ENCODE assay signal across 16 cellular contexts in genomic region chr2:241156997-241157441, GRCh38. TPM values are rescaled to one million over a fixed set of nuclear protein-coding genes. Genes with fewer than 3 reads are reported as not detected.
DNase-seq lines count a peak whose midpoint lies in the region; ATAC-seq and TF ChIP-seq lines count a peak whose summit lies in the region.
"Had no signal": no experiment of that assay in that cellular context is flagged by ENCODE, and none has a peak within 500 bp of the region (broad histone marks: within the 10 kb centered on the region; RNA-seq: fewer than 3 reads in every experiment).

No MANE protein-coding gene starts in this region.

- H3K9me3 ChIP-seq in neutrophil (no peaks in the 10 kb centered on the region), gastrocnemius medialis (no peaks in the 10 kb centered on the region)
- H3K9me3 ChIP-seq: lower lobe of right lung, ovary, stomach had no signal

- DNase-seq in ELF-1 (ENCODE audit: low read depth, low spot score) (peak; percentile 11), NCI-H2029 (lab: John Stamatoyannopoulos, UW) (peak; percentile 35), RWPE1 (ENCODE audit: low spot score) (no peak), gastrocnemius medialis (no peak), type B pancreatic cell (ENCODE audit: extremely low spot score, unreplicated experiment) (no peak), NCI-H526 (lab: John Stamatoyannopoulos, UW) (no peak)
- DNase-seq: activated B cell treated with CpG ODN at 0.5 μM for 24 hours, lower lobe of right lung, NCI-H2107, ovary, stomach had no signal

- peaks cover 22% of the 10 kb centered on the region for H3K4me1 Mint-ChIP-seq in activated T-helper 17 cell treated with anti-CD3 and anti-CD28 coated beads, Interleukin-2, amount 50 U/mL, for 72 hours
- H3K4me1 Mint-ChIP-seq in type B pancreatic cell (ENCODE audit: unreplicated experiment) = peaks cover 4% of the 10 kb centered on the region

- CTCF ChIA-PET in RWPE1 (lab: Yijun Ruan, JAX) = no interaction called here

- in situ Hi-C loops in gastrocnemius medialis (cut with MboI; ENCODE audit: low sequenced_read_pairs in 4 of 4) = no loop called here

- peak overlapping the region; percentile 44 for H3K27ac ChIP-seq in neutrophil
- no peak overlapping the region for H3K27ac ChIP-seq in RWPE1
- H3K27ac ChIP-seq in gastrocnemius medialis = no peak overlapping the region
- H3K27ac ChIP-seq: epithelial cell of prostate, lower lobe of right lung, ovary, stomach had no signal

- H3K36me3 ChIP-seq in neutrophil (peaks cover 66% of the 10 kb centered on the region), gastrocnemius medialis (peaks cover 0 to 34% of the 10 kb centered on the region in 2 donors)
- H3K36me3 ChIP-seq: ovary had no signal

- no peak for TF ChIP-seq POLR2A in gastrocnemius medialis (IDR thresholded peaks at IDR 0.05)

- H3K4me1 ChIP-seq in neutrophil (ENCODE audit: control insufficient read depth in 1 of 2, insufficient read depth in 1 of 2, low read depth in 1 of 2, low read length in 1 of 2) (peaks cover 0 to 6% of the 10 kb centered on the region in 2 experiments), gastrocnemius medialis (peaks cover 5 to 7% of the 10 kb centered on the region in 2 donors)

- no peaks in the 10 kb centered on the region for H3K9me3 Mint-ChIP-seq in activated T-helper 17 cell treated with anti-CD3 and anti-CD28 coated beads, Interleukin-2, amount 50 U/mL, for 72 hours
- no peaks in the 10 kb centered on the region for H3K9me3 Mint-ChIP-seq in type B pancreatic cell
- H3K9me3 Mint-ChIP-seq: activated B cell treated with CpG ODN at 0.5 μM for 24 hours, CD14-positive monocyte, IgD-negative memory B cell had no signal

- ATAC-seq in activated T-helper 17 cell treated with anti-CD3 and anti-CD28 coated beads, Interleukin-2, amount 50 U/mL, for 72 hours (replicated peaks) = no peak
- ATAC-seq in gastrocnemius medialis = no peak

- H3K4me3 ChIP-seq in neutrophil (ENCODE audit: low read depth in 1 of 2, low read length in 1 of 2) (no peak overlapping the region), gastrocnemius medialis (no peak overlapping the region)
- H3K4me3 ChIP-seq: lower lobe of right lung, ovary, stomach had no signal

- POLR2A ChIA-PET in RWPE1 (lab: Yijun Ruan, JAX; ENCODE audit: low non-redundant PET) = no interaction called here

- H3K36me3 Mint-ChIP-seq in activated T-helper 17 cell treated with anti-CD3 and anti-CD28 coated beads, Interleukin-2, amount 50 U/mL, for 72 hours (ENCODE audit: low read depth) = peaks cover 83% of the 10 kb centered on the region
- H3K36me3 Mint-ChIP-seq in type B pancreatic cell = no peaks in the 10 kb centered on the region

- intact Hi-C loops in gastrocnemius medialis (cut with DNase I; ENCODE audit: low total_unique reads) = loop anchor here (2.0 kb wide), 1 partner anchor 158 kb away; the partner anchor contains the start of gene SNED1

- H3K27ac Mint-ChIP-seq in activated T-helper 17 cell treated with anti-CD3 and anti-CD28 coated beads, Interleukin-2, amount 50 U/mL, for 72 hours = peak overlapping the region; percentile 64
- H3K27ac Mint-ChIP-seq in type B pancreatic cell = no peak overlapping the region
- H3K27ac Mint-ChIP-seq: activated B cell treated with CpG ODN at 0.5 μM for 24 hours had no signal

- no peak for TF ChIP-seq CTCF in neutrophil (IDR thresholded peaks at IDR 0.05)
- no peak for TF ChIP-seq CTCF in RWPE1 (conservative IDR thresholded peaks at IDR 0.05; ENCODE audit: low read depth)
- TF ChIP-seq CTCF in gastrocnemius medialis (IDR thresholded peaks at IDR 0.05 in 4 of 5, conservative IDR thresholded peaks at IDR 0.05 in 1 of 5) = no peak
- no peak for TF ChIP-seq CTCF in type B pancreatic cell (conservative IDR thresholded peaks at IDR 0.05)

- no peak overlapping the region for H3K4me3 Mint-ChIP-seq in activated T-helper 17 cell treated with anti-CD3 and anti-CD28 coated beads, Interleukin-2, amount 50 U/mL, for 72 hours
- no peak overlapping the region for H3K4me3 Mint-ChIP-seq in type B pancreatic cell
- H3K4me3 Mint-ChIP-seq: activated B cell treated with CpG ODN at 0.5 μM for 24 hours, CD14-positive monocyte, IgD-negative memory B cell had no signal

- H3K27me3 Mint-ChIP-seq in activated T-helper 17 cell treated with anti-CD3 and anti-CD28 coated beads, Interleukin-2, amount 50 U/mL, for 72 hours = no peaks in the 10 kb centered on the region
- H3K27me3 Mint-ChIP-seq in type B pancreatic cell = no peaks in the 10 kb centered on the region
- H3K27me3 Mint-ChIP-seq: activated B cell treated with CpG ODN at 0.5 μM for 24 hours, IgD-negative memory B cell had no signal

- H3K27me3 ChIP-seq in neutrophil = no peaks in the 10 kb centered on the region
- H3K27me3 ChIP-seq in gastrocnemius medialis = no peaks in the 10 kb centered on the region
- H3K27me3 ChIP-seq: ovary, stomach had no signal

RNA-seq across cellular contexts. Expression of gene PPP1R7, which starts 6.8 kb away (rescaled TPM):
- 10 to 100 TPM; 81.9 to 86.4 TPM for total RNA-seq in activated T-helper 17 cell treated with anti-CD3 and anti-CD28 coated beads, Interleukin-2, amount 50 U/mL, for 72 hours
- total RNA-seq in gastrocnemius medialis = 10 to 100 TPM; 58.6 to 87.8 (median 67.2) TPM
- 50.7 and 52.4 TPM in 2 replicates for total RNA-seq in type B pancreatic cell (ENCODE audit: low replicate concordance)

RNA-seq across cellular contexts. Expression of gene PASK, which starts 7.7 kb away (rescaled TPM):
- 10 to 100 TPM; 71.0 to 73.6 TPM for total RNA-seq in activated T-helper 17 cell treated with anti-CD3 and anti-CD28 coated beads, Interleukin-2, amount 50 U/mL, for 72 hours
- total RNA-seq in gastrocnemius medialis (under 1 TPM; 0.10 to 0.36 (median 0.28) TPM), type B pancreatic cell (ENCODE audit: low replicate concordance) (31.8 and 50.9 TPM in 2 replicates)

RNA-seq across cellular contexts. Expression of gene ANO7, which starts 31.5 kb away (rescaled TPM):
- total RNA-seq in activated T-helper 17 cell treated with anti-CD3 and anti-CD28 coated beads, Interleukin-2, amount 50 U/mL, for 72 hours = 10 to 100 TPM in 1 of 2 donors, 1 to 10 TPM in 1; 1.6 to 12.8 TPM
- total RNA-seq in gastrocnemius medialis (under 1 TPM; 0.10 to 0.62 (median 0.24) TPM), type B pancreatic cell (ENCODE audit: low replicate concordance) (1.7 and 3.3 TPM in 2 replicates)

RNA-seq across cellular contexts. Expression of gene MTERF4, which starts 54.9 kb away (rescaled TPM):
- total RNA-seq in activated T-helper 17 cell treated with anti-CD3 and anti-CD28 coated beads, Interleukin-2, amount 50 U/mL, for 72 hours = 10 to 100 TPM; 36.4 to 86.5 TPM
- total RNA-seq in gastrocnemius medialis = 10 to 100 TPM; 21.8 to 49.3 (median 37.0) TPM
- total RNA-seq in type B pancreatic cell (ENCODE audit: low replicate concordance) = 38.9 and 46.3 TPM in 2 replicates

Comparison
In these comparisons a context has a peak if more than half of its experiments do, and no peak if none do; other contexts are left out.
1. DNase-seq: peak in ELF-1 (single experiment) and NCI-H2029 (single experiment); none in RWPE1 (single experiment), gastrocnemius medialis (0 of 2), type B pancreatic cell (single experiment) and NCI-H526 (0 of 2).
2. RNA of gene PASK, which starts 7.7 kb away (total RNA-seq): 71.0 to 73.6 TPM in activated T-helper 17 cell treated with anti-CD3 and anti-CD28 coated beads, Interleukin-2, amount 50 U/mL, for 72 hours and 31.8 to 50.9 TPM in type B pancreatic cell; 0.10 to 0.36 TPM in gastrocnemius medialis; every median in the first group is over 10 times any median in the second.